In the genomic region with DNA sequence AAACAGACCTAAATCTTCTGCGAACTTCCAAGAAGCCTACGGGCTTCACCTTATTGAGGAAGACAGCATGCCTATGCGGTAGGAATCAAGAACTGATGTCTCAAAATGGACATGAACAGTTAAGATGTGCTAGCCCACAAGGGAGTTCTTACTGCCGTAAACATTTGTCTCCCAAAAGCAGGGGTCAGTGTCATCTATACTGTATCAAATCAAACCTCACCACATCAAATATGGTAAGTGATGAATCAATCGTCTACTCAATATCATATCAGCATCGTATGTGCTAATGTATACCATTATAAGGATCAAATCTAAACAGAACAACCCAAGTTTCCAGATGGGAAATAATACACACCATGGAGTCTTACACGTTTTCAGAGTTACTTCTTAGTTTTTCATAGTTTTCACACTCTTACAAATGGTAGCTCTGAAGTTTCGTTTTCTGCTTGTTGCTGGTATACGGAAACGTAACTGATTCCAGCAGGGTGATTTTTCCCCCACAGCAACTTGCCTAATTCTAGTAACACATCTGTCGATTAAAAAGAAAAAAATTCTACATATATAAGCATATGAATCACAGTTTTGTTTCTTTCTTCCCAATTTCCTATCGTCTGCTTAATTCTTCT, we compare ENCODE assay signal across 16 cellular contexts. TPM values are rescaled to one million over a fixed set of nuclear protein-coding genes. Genes with fewer than 3 reads are reported as not detected.
DNase-seq lines count a peak whose midpoint lies in the region; ATAC-seq, FAIRE-seq and TF ChIP-seq lines count a peak whose summit lies in the region.
"Had no signal": no experiment of that assay in that cellular context is flagged by ENCODE, and none has a peak within 500 bp of the region (broad histone marks: within the 10 kb centered on the region; RNA-seq: fewer than 3 reads in every experiment).

No MANE protein-coding gene starts in this region.

- H3K9me3 Mint-ChIP-seq in GM23338: no peaks in the 10 kb centered on the region
- H3K9me3 Mint-ChIP-seq: CD4-positive, alpha-beta memory T cell had no signal

- peaks cover 58% of the 10 kb centered on the region for H3K4me1 Mint-ChIP-seq in GM23338

- peaks cover 13% of the 10 kb centered on the region; the same call in 2 of the 3 replicates for H3K36me3 Mint-ChIP-seq in GM23338 (ENCODE audit: low read depth)

- H3K4me3 Mint-ChIP-seq in GM23338: no peak overlapping the region

- no peak for TF ChIP-seq POLR2A in GM12892 (IDR thresholded peaks at IDR 0.05; ENCODE audit: low read depth, low read length)
- TF ChIP-seq POLR2A in body of pancreas (IDR thresholded peaks at IDR 0.05): no peak

- H3F3A ChIP-seq in GM23338 (replicated peaks; ENCODE audit: low read depth): no peaks in the 10 kb centered on the region

- peaks cover 2% of the 10 kb centered on the region for H3K27me3 Mint-ChIP-seq in GM23338 (ENCODE audit: insufficient read depth, low read depth, poor library complexity)
- H3K27me3 Mint-ChIP-seq: CD4-positive, alpha-beta memory T cell had no signal

- H3K4me1 ChIP-seq in GM23338 (ENCODE audit: insufficient read depth) (peaks cover 33% of the 10 kb centered on the region), body of pancreas (peaks cover 90% of the 10 kb centered on the region), osteoblast (ENCODE audit: insufficient read depth, low read length) (peaks cover 55% of the 10 kb centered on the region), colonic mucosa (no peaks in the 10 kb centered on the region)

- H3K27ac ChIP-seq in GM23338 (ENCODE audit: low read depth): no peak overlapping the region
- H3K27ac ChIP-seq in body of pancreas: peak overlapping the region; percentile 4 to 73 (median 25)
- H3K27ac ChIP-seq in osteoblast (ENCODE audit: low read depth, low read length): peak overlapping the region; percentile 26
- H3K27ac ChIP-seq in colonic mucosa: no peak overlapping the region
- H3K27ac ChIP-seq: C4-2B, HL-60 had no signal

- TF ChIP-seq CTCF in GM23338 (conservative IDR thresholded peaks at IDR 0.05; ENCODE audit: low read depth in 2 of 2): no peak
- TF ChIP-seq CTCF in body of pancreas (IDR thresholded peaks at IDR 0.05): no peak
- TF ChIP-seq CTCF in osteoblast (IDR thresholded peaks at IDR 0.05; ENCODE audit: extremely low read depth, low read depth, low read length): no peak
- TF ChIP-seq CTCF in colonic mucosa (IDR thresholded peaks at IDR 0.05): no peak

- H3K9ac ChIP-seq in colonic mucosa (ENCODE audit: low read depth in 2 of 2, low read length in 2 of 2): no peak overlapping the region

- no peak for DNase-seq in GM12892 (ENCODE audit: insufficient read length)
- DNase-seq in GM23338 (ENCODE audit: low spot score): no peak
- DNase-seq in body of pancreas: no peak
- no peak for DNase-seq in osteoblast (ENCODE audit: insufficient read length, low spot score, missing footprints)
- no peak for DNase-seq in NCI-H524 treated with DMSO at 0.1 percent for 48 hours (lab: John Stamatoyannopoulos, UW)
- DNase-seq in colonic mucosa: no peak
- DNase-seq: BE2C; CD4-positive, alpha-beta memory T cell; DMS79 had no signal

- peaks cover 23% of the 10 kb centered on the region for H4K20me1 ChIP-seq in GM23338 (replicated peaks; ENCODE audit: insufficient read depth)
- peaks cover 78% of the 10 kb centered on the region for H4K20me1 ChIP-seq in osteoblast (ENCODE audit: insufficient read depth, low read length)

- intact Hi-C loops in body of pancreas (cut with DNase I) (no loop called here), colonic mucosa (cut with DNase I) (no loop called here)

- ATAC-seq in GM23338: no peak
- ATAC-seq in body of pancreas: no peak
- no peak for ATAC-seq in GM19035 (IDR thresholded peaks at IDR 0.05; ENCODE audit: unreplicated experiment)
- ATAC-seq: HCT116 had no signal

- no peaks in the 10 kb centered on the region for H3K27me3 ChIP-seq in GM23338 (ENCODE audit: insufficient read depth)
- no peaks in the 10 kb centered on the region for H3K27me3 ChIP-seq in body of pancreas
- H3K27me3 ChIP-seq in osteoblast (ENCODE audit: insufficient read depth, low read length): no peaks in the 10 kb centered on the region
- no peaks in the 10 kb centered on the region for H3K27me3 ChIP-seq in colonic mucosa
- H3K27me3 ChIP-seq: BE2C had no signal

- no peaks in the 10 kb centered on the region for H3K9me2 ChIP-seq in GM23338 (ENCODE audit: insufficient read depth)

- H3K9me3 ChIP-seq in body of pancreas: no peaks in the 10 kb centered on the region
- H3K9me3 ChIP-seq in osteoblast (ENCODE audit: low read depth, low read length): no peaks in the 10 kb centered on the region
- H3K9me3 ChIP-seq in colonic mucosa: no peaks in the 10 kb centered on the region
- H3K9me3 ChIP-seq: BE2C had no signal

- H3K4me2 ChIP-seq in GM23338 (peak overlapping the region; percentile 24), osteoblast (ENCODE audit: insufficient read depth, low read length) (no peak overlapping the region)

- H3K79me2 ChIP-seq in GM23338 (replicated peaks; ENCODE audit: insufficient read depth): peaks cover 97% of the 10 kb centered on the region
- H3K79me2 ChIP-seq in osteoblast (ENCODE audit: insufficient read depth, low read length): peaks cover 99% of the 10 kb centered on the region

- H2AFZ ChIP-seq in GM23338 (no peak overlapping the region), osteoblast (ENCODE audit: low read length) (no peak overlapping the region)

- 37 to 41% methylated on average over 12 of the region's 12 CpGs for WGBS in body of pancreas, 2 donors

- peak; percentile 53 for FAIRE-seq in GM12892 (lab: Jason Lieb, UNC)
- FAIRE-seq: GM12891, H54 had no signal

- H3K4me3 ChIP-seq in GM23338: no peak overlapping the region
- H3K4me3 ChIP-seq in body of pancreas: no peak overlapping the region
- no peak overlapping the region for H3K4me3 ChIP-seq in osteoblast (ENCODE audit: insufficient read depth, low read length)
- no peak overlapping the region for H3K4me3 ChIP-seq in colonic mucosa

- H3K36me3 ChIP-seq in GM23338 (ENCODE audit: insufficient read depth) (no peaks in the 10 kb centered on the region), body of pancreas (replicated peaks in 1 of 2; ENCODE audit: insufficient read depth in 1 of 2, low read depth in 2 of 2) (peaks cover 0 to 3% of the 10 kb centered on the region in 2 donors), osteoblast (ENCODE audit: insufficient read depth, low read length) (peaks cover 52% of the 10 kb centered on the region), colonic mucosa (no peaks in the 10 kb centered on the region)
- H3K36me3 ChIP-seq: BE2C had no signal

- H3K27ac Mint-ChIP-seq in GM23338: no peak overlapping the region

TF ChIP-seq in GM23338, 12 proteins besides CTCF, POLR2A, EP300 and RAD21 (continues in another document):
- TF ChIP-seq ZNF331 (CRISPR knock-in tag; IDR thresholded peaks at IDR 0.05; ENCODE audit: low read depth): no peak
- no peak for TF ChIP-seq POLR2AphosphoS5 (IDR thresholded peaks at IDR 0.05; ENCODE audit: low read depth)
- TF ChIP-seq EZH2phosphoT487 (IDR thresholded peaks at IDR 0.05; ENCODE audit: unreplicated experiment): no peak
- no peak for TF ChIP-seq STAT1 (IDR thresholded peaks at IDR 0.05; ENCODE audit: unreplicated experiment)

RNA-seq across cellular contexts. Expression of a gene that starts 12.6 kb away (rescaled TPM):
- 22.3 TPM for polyA plus RNA-seq in GM12892 (2012; ENCODE audit: missing spikeins)
- total RNA-seq in GM23338 (2014; rRNA removed; shearing (Covaris generic)): 105 and 109 TPM in 2 replicates
- polyA plus RNA-seq in GM23338 (2016; fragmentation: Nextera tagmentation; extraction: Ambion mirVana): 113 and 125 TPM in 2 replicates
- total RNA-seq in body of pancreas (100 to 1,000 TPM; 313 to 511 TPM), osteoblast (122 and 126 TPM in 2 replicates), colonic mucosa (100 to 1,000 TPM; 402 to 509 TPM)

RNA-seq across cellular contexts. Expression of a gene that starts 30.3 kb away (rescaled TPM):
- not detected for polyA plus RNA-seq in GM12892 (2012; ENCODE audit: missing spikeins)
- total RNA-seq in GM23338 (2014; rRNA removed; shearing (Covaris generic)): not detected in 2 replicates
- not detected in 2 replicates for polyA plus RNA-seq in GM23338 (2016; fragmentation: Nextera tagmentation; extraction: Ambion mirVana)
- 1 to 10 TPM in 1 of 2 donors, not detected in 1; 4.0 TPM for total RNA-seq in body of pancreas
- total RNA-seq in osteoblast: not detected in 2 replicates
- total RNA-seq in colonic mucosa: not detected
- total RNA-seq: CD4-positive, alpha-beta memory T cell; G401 had no signal
- polyA plus RNA-seq: CD4-positive, alpha-beta memory T cell had no signal

Comparison
In these comparisons a context has a peak if more than half of its experiments do, and no peak if none do; other contexts are left out.
1. H3K27ac ChIP-seq: peak in body of pancreas (4 of 4) and osteoblast (single experiment); none in GM23338 (single experiment) and colonic mucosa (single experiment).